Comparison of ENCODE assay signal across 1 cellular context in the genomic region with DNA sequence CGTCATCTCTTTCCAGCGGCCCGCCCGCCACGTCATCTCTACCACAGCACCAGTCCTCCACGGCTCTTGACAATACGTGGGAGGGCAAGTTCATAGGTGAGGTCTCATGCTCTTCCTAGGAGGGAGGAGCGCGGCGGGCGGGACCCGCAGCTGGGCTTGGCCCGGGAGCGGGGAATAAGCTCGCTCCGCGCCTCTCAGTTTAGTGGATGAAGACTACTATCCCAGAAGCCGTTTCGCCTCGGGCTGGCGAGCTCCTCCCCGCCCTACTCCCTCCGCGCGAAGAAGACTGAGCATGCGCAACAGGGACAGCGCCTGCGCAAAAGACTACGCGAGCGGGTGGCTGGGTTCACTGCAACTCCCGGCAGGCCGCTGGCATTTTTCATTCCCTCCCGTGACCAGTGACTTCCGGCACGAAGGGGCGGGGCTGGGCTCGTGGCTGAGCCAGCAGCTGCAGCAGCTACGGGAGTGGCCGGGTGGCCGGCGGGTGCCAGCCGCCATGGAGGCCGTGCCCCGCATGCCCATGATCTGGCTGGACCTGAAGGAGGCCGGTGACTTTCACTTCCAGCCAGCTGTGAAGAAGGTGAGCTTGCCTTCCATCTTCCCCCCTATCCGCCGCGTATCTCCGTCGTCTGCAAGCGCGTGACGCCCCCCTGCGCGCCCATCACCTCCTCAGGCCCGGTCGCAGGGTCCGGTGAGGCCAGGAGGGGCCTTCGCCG.
TF ChIP-seq lines count a peak whose summit lies in the region.

Gene PTPN23 (plus strand): TSS at position 421 of the 716 bp plus-strand sequence. CDS start 76 bp downstream, at position 497.

TF ChIP-seq in K562, 482 proteins besides CTCF, POLR2A, EP300 and RAD21 (continued from another document):
- TF ChIP-seq MITF (IDR thresholded peaks at IDR 0.05) (peak; percentile 99), PTRF (tag; IDR thresholded peaks at IDR 0.05) (no peak), JUNB (CRISPR knock-in tag; conservative IDR thresholded peaks at IDR 0.05) (peak; percentile 58), ZSCAN29 (IDR thresholded peaks at IDR 0.05) (no peak), NFIX (CRISPR knock-in tag; IDR thresholded peaks at IDR 0.05; ENCODE audit: low read depth) (no peak), EZH2 (IDR thresholded peaks at IDR 0.05; ENCODE audit: borderline replicate concordance, low read depth, low read length) (no peak), POLR2AphosphoS2 (IDR thresholded peaks at IDR 0.05; ENCODE audit: low read length) (peak; percentile 82; the same call in 1 of the 2 replicates), ETS1 (conservative IDR thresholded peaks at IDR 0.05; ENCODE audit: control insufficient read depth, low read depth, low read length) (peak; percentile 91), PHTF2 (CRISPR knock-in tag; IDR thresholded peaks at IDR 0.05) (no peak), POLR2AphosphoS5 (IDR thresholded peaks at IDR 0.05; ENCODE audit: control insufficient read depth, insufficient read depth, low read depth, low read length) (peak; percentile 72; the same call in 1 of the 2 replicates), MAZ (CRISPR knock-in tag; conservative IDR thresholded peaks at IDR 0.05 in 1 of 2, IDR thresholded peaks at IDR 0.05 in 1 of 2) (peak; percentile 92 to 93), SMARCC2 (IDR thresholded peaks at IDR 0.05; ENCODE audit: low read depth) (no peak), HNRNPH1 (optimal IDR thresholded peaks at IDR 0.05; ENCODE audit: low read depth, low read length) (no peak), NRF1 (conservative IDR thresholded peaks at IDR 0.05 in 1 of 2, IDR thresholded peaks at IDR 0.05 in 1 of 2) (peak; percentile 98 to 99), ZNF740 (CRISPR knock-in tag; IDR thresholded peaks at IDR 0.05) (0 out of 2 replicates have a peak, but pooled peaks have one; percentile 6), ZNF740 (tag; IDR thresholded peaks at IDR 0.05) (no peak), XRCC3 (IDR thresholded peaks at IDR 0.05) (no peak), HNRNPLL (IDR thresholded peaks at IDR 0.05; ENCODE audit: low read depth, low read length, poor library complexity, severe bottlenecking) (peak; percentile 74), ATF1 (CRISPR knock-in tag; IDR thresholded peaks at IDR 0.05) (no peak; the same call in 1 of the 2 replicates), ATF1 (tag; IDR thresholded peaks at IDR 0.05) (peak; percentile 96), ZNF165 (CRISPR knock-in tag; IDR thresholded peaks at IDR 0.05; ENCODE audit: borderline replicate concordance) (peak; percentile 75), HDAC1 (IDR thresholded peaks at IDR 0.05) (peak in 1 of 2 experiments; percentile 97; a peak in 2 of 4 replicates), DMBX1 (CRISPR knock-in tag; IDR thresholded peaks at IDR 0.05; ENCODE audit: borderline replicate concordance) (peak; percentile 63; the same call in 1 of the 2 replicates)
- TF ChIP-seq, protein P1, sequence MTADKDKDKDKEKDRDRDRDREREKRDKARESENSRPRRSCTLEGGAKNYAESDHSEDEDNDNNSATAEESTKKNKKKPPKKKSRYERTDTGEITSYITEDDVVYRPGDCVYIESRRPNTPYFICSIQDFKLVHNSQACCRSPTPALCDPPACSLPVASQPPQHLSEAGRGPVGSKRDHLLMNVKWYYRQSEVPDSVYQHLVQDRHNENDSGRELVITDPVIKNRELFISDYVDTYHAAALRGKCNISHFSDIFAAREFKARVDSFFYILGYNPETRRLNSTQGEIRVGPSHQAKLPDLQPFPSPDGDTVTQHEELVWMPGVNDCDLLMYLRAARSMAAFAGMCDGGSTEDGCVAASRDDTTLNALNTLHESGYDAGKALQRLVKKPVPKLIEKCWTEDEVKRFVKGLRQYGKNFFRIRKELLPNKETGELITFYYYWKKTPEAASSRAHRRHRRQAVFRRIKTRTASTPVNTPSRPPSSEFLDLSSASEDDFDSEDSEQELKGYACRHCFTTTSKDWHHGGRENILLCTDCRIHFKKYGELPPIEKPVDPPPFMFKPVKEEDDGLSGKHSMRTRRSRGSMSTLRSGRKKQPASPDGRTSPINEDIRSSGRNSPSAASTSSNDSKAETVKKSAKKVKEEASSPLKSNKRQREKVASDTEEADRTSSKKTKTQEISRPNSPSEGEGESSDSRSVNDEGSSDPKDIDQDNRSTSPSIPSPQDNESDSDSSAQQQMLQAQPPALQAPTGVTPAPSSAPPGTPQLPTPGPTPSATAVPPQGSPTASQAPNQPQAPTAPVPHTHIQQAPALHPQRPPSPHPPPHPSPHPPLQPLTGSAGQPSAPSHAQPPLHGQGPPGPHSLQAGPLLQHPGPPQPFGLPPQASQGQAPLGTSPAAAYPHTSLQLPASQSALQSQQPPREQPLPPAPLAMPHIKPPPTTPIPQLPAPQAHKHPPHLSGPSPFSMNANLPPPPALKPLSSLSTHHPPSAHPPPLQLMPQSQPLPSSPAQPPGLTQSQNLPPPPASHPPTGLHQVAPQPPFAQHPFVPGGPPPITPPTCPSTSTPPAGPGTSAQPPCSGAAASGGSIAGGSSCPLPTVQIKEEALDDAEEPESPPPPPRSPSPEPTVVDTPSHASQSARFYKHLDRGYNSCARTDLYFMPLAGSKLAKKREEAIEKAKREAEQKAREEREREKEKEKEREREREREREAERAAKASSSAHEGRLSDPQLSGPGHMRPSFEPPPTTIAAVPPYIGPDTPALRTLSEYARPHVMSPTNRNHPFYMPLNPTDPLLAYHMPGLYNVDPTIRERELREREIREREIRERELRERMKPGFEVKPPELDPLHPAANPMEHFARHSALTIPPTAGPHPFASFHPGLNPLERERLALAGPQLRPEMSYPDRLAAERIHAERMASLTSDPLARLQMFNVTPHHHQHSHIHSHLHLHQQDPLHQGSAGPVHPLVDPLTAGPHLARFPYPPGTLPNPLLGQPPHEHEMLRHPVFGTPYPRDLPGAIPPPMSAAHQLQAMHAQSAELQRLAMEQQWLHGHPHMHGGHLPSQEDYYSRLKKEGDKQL (CRISPR knock-in tag; IDR thresholded peaks at IDR 0.05; ENCODE audit: borderline replicate concordance) = peak; percentile 78
TF ChIP-seq in K562: peak in this region for 184.
